ENCODE assay signal across 27 cellular contexts in the genomic region with DNA sequence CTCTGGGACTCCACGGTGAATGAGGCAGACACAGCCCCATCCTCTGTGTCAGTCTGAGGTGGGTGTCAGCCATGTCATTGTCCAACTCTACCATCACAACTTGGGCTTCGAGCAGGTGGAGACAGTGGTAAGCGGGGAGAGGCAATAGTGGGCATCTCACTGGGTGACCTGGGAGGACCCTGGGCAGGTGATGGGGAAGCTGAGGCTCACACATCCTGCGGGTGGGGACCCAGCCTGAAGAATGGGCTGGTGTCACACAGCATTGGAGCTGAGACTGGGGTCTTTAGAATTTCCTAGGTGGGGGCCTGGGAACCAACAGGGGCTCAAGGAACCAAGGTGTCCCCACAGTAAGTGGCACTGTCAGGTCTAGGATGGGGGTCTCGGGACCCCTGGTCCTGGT. TPM values are rescaled to one million over a fixed set of nuclear protein-coding genes. Genes with fewer than 3 reads are reported as not detected.
"Had no signal": no experiment of that assay in that cellular context is flagged by ENCODE, and none has a peak within 500 bp of the region (broad histone marks: within the 10 kb centered on the region; RNA-seq: fewer than 3 reads in every experiment).

No MANE protein-coding gene starts in this region.

- DNase-seq: activated CD4-positive, alpha-beta T cell treated with anti-CD3 and anti-CD28 coated beads for 4 hours; activated CD4-positive, alpha-beta T cell treated with anti-CD3 and anti-CD28 coated beads, Interleukin-2, amount 50 U/mL, for 48 hours; activated CD8-positive, alpha-beta memory T cell treated with anti-CD3 and anti-CD28 coated beads, Interleukin-2, amount 10 ng/mL, durations not matched to agents 7 days and 5 days; activated effector memory CD4-positive, alpha-beta T cell treated with anti-CD3 and anti-CD28 coated beads, Interleukin-2, amount 50 U/mL, for 16 hours; activated naive CD4-positive, alpha-beta T cell treated with Interleukin-2 at 50 U/mL for 16 hours; activated T-cell treated with anti-CD3 and anti-CD28 coated beads, Interleukin-2, amount 50 U/mL, for 24 hours; adrenal gland; anterior cingulate cortex; caudate nucleus; Karpas-422; MM.1S; NCI-H1105; NCI-H1436; NCI-H1694 treated with DMSO at 0.1 percent for 48 hours; NCI-H2029 treated with DMSO at 0.1 percent for 48 hours; NCI-H524; Peyer's patch; Right ventricle myocardium superior; SJCRH30; SK-N-SH; T-helper 1 cell; WERI-Rb-1 had no signal

- H3K9me3 Mint-ChIP-seq: activated T-cell treated with anti-CD3 and anti-CD28 coated beads, Interleukin-2, amount 50 U/mL, for 24 hours; activated T-helper 1 cell treated with anti-CD3 and anti-CD28 coated beads, Interleukin-12 subunit alpha, Interleukin-12 subunit beta, Interleukin-2, Interleukin-4 antibody, amounts not matched to agents 30 ng/mL and 10 ng/mL and 1 ng/mL, durations not matched to agents 14 hours and 24 hours and 36 hours had no signal

- H3K4me1 ChIP-seq: adrenal gland had no signal

- ATAC-seq: activated CD4-positive, CD25-positive, alpha-beta regulatory T cell treated with anti-CD3 and anti-CD28 coated beads, Interleukin-2, amount 50 U/mL, for 24 hours; activated CD8-positive, alpha-beta memory T cell treated with anti-CD3 and anti-CD28 coated beads, Interleukin-2, amount 10 ng/mL, durations not matched to agents 7 days and 5 days; K562 had no signal

- H3K4me3 Mint-ChIP-seq: activated CD8-positive, alpha-beta memory T cell treated with anti-CD3 and anti-CD28 coated beads, Interleukin-2, amount 10 ng/mL, durations not matched to agents 7 days and 5 days; activated naive CD8-positive, alpha-beta T cell; activated T-cell treated with anti-CD3 and anti-CD28 coated beads, Interleukin-2, amount 50 U/mL, for 24 hours; activated T-helper 1 cell treated with anti-CD3 and anti-CD28 coated beads, Interleukin-12 subunit alpha, Interleukin-12 subunit beta, Interleukin-2, Interleukin-4 antibody, amounts not matched to agents 30 ng/mL and 10 ng/mL and 1 ng/mL, durations not matched to agents 14 hours and 24 hours and 36 hours had no signal

- H3K9me3 ChIP-seq: adrenal gland, Peyer's patch, SJCRH30, SK-N-SH had no signal

- H3K36me3 Mint-ChIP-seq: activated CD8-positive, alpha-beta memory T cell treated with anti-CD3 and anti-CD28 coated beads, Interleukin-2, amount 10 ng/mL, durations not matched to agents 7 days and 5 days; activated naive CD8-positive, alpha-beta T cell had no signal

- H3K27ac Mint-ChIP-seq: activated CD8-positive, alpha-beta memory T cell treated with anti-CD3 and anti-CD28 coated beads, Interleukin-2, amount 10 ng/mL, durations not matched to agents 7 days and 5 days; activated naive CD8-positive, alpha-beta T cell; activated T-cell treated with anti-CD3 and anti-CD28 coated beads, Interleukin-2, amount 50 U/mL, for 24 hours; activated T-helper 1 cell treated with anti-CD3 and anti-CD28 coated beads, Interleukin-12 subunit alpha, Interleukin-12 subunit beta, Interleukin-2, Interleukin-4 antibody, amounts not matched to agents 30 ng/mL and 10 ng/mL and 1 ng/mL, durations not matched to agents 14 hours and 24 hours and 36 hours had no signal

- H3K4me3 ChIP-seq: adrenal gland, K562, Peyer's patch, SJCRH30 had no signal

- H3K9ac ChIP-seq: SK-N-SH had no signal

- H3K36me3 ChIP-seq: adrenal gland, Peyer's patch, SJCRH30, WERI-Rb-1 had no signal

- H3K4me2 ChIP-seq: SK-N-SH had no signal

- H3K27me3 Mint-ChIP-seq: activated CD8-positive, alpha-beta memory T cell treated with anti-CD3 and anti-CD28 coated beads, Interleukin-2, amount 10 ng/mL, durations not matched to agents 7 days and 5 days; activated naive CD8-positive, alpha-beta T cell; activated T-cell treated with anti-CD3 and anti-CD28 coated beads, Interleukin-2, amount 50 U/mL, for 24 hours had no signal

- H3K27me3 ChIP-seq: adrenal gland, Peyer's patch, SJCRH30 had no signal

- H3K27ac ChIP-seq: adrenal gland, Peyer's patch, SJCRH30, WERI-Rb-1 had no signal

RNA-seq across cellular contexts. Expression of a gene that starts 16.9 kb away (rescaled TPM):
- total RNA-seq: K562, Peyer's patch, Right ventricle myocardium superior, SJCRH30 had no signal

RNA-seq across cellular contexts. Expression of a gene that starts 25.5 kb away (rescaled TPM):
- total RNA-seq: activated T-helper 1 cell treated with anti-CD3 and anti-CD28 coated beads, Interleukin-12 subunit alpha, Interleukin-12 subunit beta, Interleukin-2, Interleukin-4 antibody, amounts not matched to agents 30 ng/mL and 10 ng/mL and 1 ng/mL, durations not matched to agents 14 hours and 24 hours and 36 hours; T-helper 2 cell treated with Interferon-gamma antibody and Interleukin-4, amounts not matched to agents 100 ng/mL and 5 ng/mL, for 36 hours had no signal
